ENCODE assay signal across 10 cellular contexts in genomic region chr16:91484-91883, GRCh38. TPM values are rescaled to one million over a fixed set of nuclear protein-coding genes. Genes with fewer than 3 reads are reported as not detected.
DNase-seq lines count a peak whose midpoint lies in the region; ATAC-seq and TF ChIP-seq lines count a peak whose summit lies in the region.
"Had no signal": no experiment of that assay in that cellular context is flagged by ENCODE, and none has a peak within 500 bp of the region (broad histone marks: within the 10 kb centered on the region; RNA-seq: fewer than 3 reads in every experiment).

No MANE protein-coding gene starts in this region.

- peaks cover 0 to 15% of the 10 kb centered on the region in 2 donors for H3K4me1 ChIP-seq in right atrium auricular region

- no peaks in the 10 kb centered on the region for H3K9me3 ChIP-seq in right atrium auricular region

- TF ChIP-seq CTCF in right atrium auricular region (IDR thresholded peaks at IDR 0.05), result no peak

- H3K4me3 ChIP-seq in right atrium auricular region, result no peak overlapping the region

- no peak for DNase-seq in Right ventricle myocardium superior
- DNase-seq in right atrium auricular region (ENCODE audit: low spot score), result no peak
- peak; percentile 86 for DNase-seq in midbrain (lab: John Stamatoyannopoulos, UW)
- no peak for DNase-seq in AG08396 (ENCODE audit: low spot score)
- DNase-seq in stimulated activated naive CD4-positive, alpha-beta T cell (lab: John Stamatoyannopoulos, UW), result no peak
- DNase-seq in NCI-H526 treated with DMSO at 0.1 percent for 48 hours (lab: John Stamatoyannopoulos, UW), result no peak
- DNase-seq in dedifferentiated amniotic fluid mesenchymal stem cell (ENCODE audit: extremely low spot score), result no peak
- DNase-seq: central memory CD4-positive, alpha-beta T cell; NCI-H82 had no signal

- no peaks in the 10 kb centered on the region for H3K27me3 ChIP-seq in right atrium auricular region

- intact Hi-C loops in Right ventricle myocardium superior (cut with DNase I), result no loop called here

- peaks cover 44% of the 10 kb centered on the region for H3K36me3 ChIP-seq in right atrium auricular region

- H3K27ac ChIP-seq in right atrium auricular region (peak overlapping the region in 1 of 2 donors; percentile 39), cingulate gyrus (ENCODE audit: low read depth, low read length) (peak overlapping the region; percentile 89)

- ATAC-seq in Right ventricle myocardium superior (ENCODE audit: poor library complexity), result peak; percentile 82

RNA-seq across cellular contexts. Expression of gene MPG, which starts 13.5 kb away (rescaled TPM):
- total RNA-seq in Right ventricle myocardium superior (31.6 TPM), right atrium auricular region (10 to 100 TPM; 47.7 to 84.0 TPM)

RNA-seq across cellular contexts. Expression of gene RHBDF1, which starts 19.1 kb away (rescaled TPM):
- total RNA-seq in Right ventricle myocardium superior (16.6 TPM), right atrium auricular region (10 to 100 TPM; 12.0 to 25.4 TPM)

RNA-seq across cellular contexts. Expression of gene SNRNP25, which starts 37.9 kb away (rescaled TPM):
- total RNA-seq in Right ventricle myocardium superior (79.9 TPM), right atrium auricular region (10 to 100 TPM; 47.1 to 78.3 TPM)

RNA-seq across cellular contexts. Expression of gene POLR3K, which starts 38.1 kb away (rescaled TPM):
- 11.1 TPM for total RNA-seq in Right ventricle myocardium superior
- 1 to 10 TPM; 4.0 TPM for total RNA-seq in right atrium auricular region

RNA-seq across cellular contexts. Expression of gene NPRL3, which starts 47.0 kb away (rescaled TPM):
- total RNA-seq in Right ventricle myocardium superior (19.2 TPM), right atrium auricular region (10 to 100 TPM; 10.8 to 22.2 TPM)
